Comparison of ENCODE assay signal across 10 cellular contexts in genomic region chr6:111662794-111663231, GRCh38. TPM values are rescaled to one million over a fixed set of nuclear protein-coding genes. Genes with fewer than 3 reads are reported as not detected.
DNase-seq lines count a peak whose midpoint lies in the region; ATAC-seq, FAIRE-seq and TF ChIP-seq lines count a peak whose summit lies in the region.
"Had no signal": no experiment of that assay in that cellular context is flagged by ENCODE, and none has a peak within 500 bp of the region (broad histone marks: within the 10 kb centered on the region; RNA-seq: fewer than 3 reads in every experiment).

No MANE protein-coding gene starts in this region.

- CTCF ChIA-PET in activated CD4-positive, alpha-beta T cell treated with anti-CD3 and anti-CD28 coated beads, Interleukin-2, amount 10 ng/mL, durations not matched to agents 7 days and 5 days (lab: Charles Lee), result interaction anchor here (0.6 kb wide), 1 partner anchor 64 kb away, joined by 3 read pairs; no protein-coding TSS in a partner anchor
- CTCF ChIA-PET in K562 (lab: Yijun Ruan, JAX; ENCODE audit: low intra/inter-chr PET ratio), result no interaction called here

- H3K4me3 ChIP-seq in K562 (no peak overlapping the region), mesodermal cell (ENCODE audit: extremely low read depth, insufficient read depth, low read length, poor library complexity, severe bottlenecking) (no peak overlapping the region), tibial nerve (no peak overlapping the region), BE2C (ENCODE audit: low read depth, low read length) (no peak overlapping the region; the same call in 1 of the 2 replicates)
- H3K4me3 ChIP-seq: SK-N-MC had no signal

- H3K27me3 ChIP-seq in K562 (ENCODE audit: control insufficient read depth in 2 of 2, insufficient read depth in 2 of 2, low read length in 2 of 2) (peaks cover 7 to 35% of the 10 kb centered on the region in 2 experiments; a peak in 3 of 5 replicates), tibial nerve (no peaks in the 10 kb centered on the region), BE2C (no peaks in the 10 kb centered on the region)

- H3K27ac ChIP-seq in K562 (ENCODE audit: extremely low read depth, low read depth, low read length), result no peak overlapping the region
- peak overlapping the region; percentile 60 for H3K27ac ChIP-seq in mesodermal cell (ENCODE audit: low read depth, low read length, severe bottlenecking)
- peak overlapping the region in 3 of 4 donors; percentile 57 to 77 (median 64) for H3K27ac ChIP-seq in tibial nerve
- H3K27ac ChIP-seq: SK-N-MC had no signal

- peaks cover 13 to 14% of the 10 kb centered on the region in 2 experiments for H3K4me1 ChIP-seq in K562 (replicated peaks in 1 of 2; ENCODE audit: control insufficient read depth in 2 of 2, insufficient read depth in 2 of 2, low read length in 2 of 2)
- H3K4me1 ChIP-seq in mesodermal cell (ENCODE audit: control insufficient read depth, insufficient read depth, low read length, poor library complexity, severe bottlenecking), result peaks cover 34% of the 10 kb centered on the region
- peaks cover 0 to 66% (median 28%) of the 10 kb centered on the region in 4 donors for H3K4me1 ChIP-seq in tibial nerve
- H3K4me1 ChIP-seq in BE2C, result peaks cover 18% of the 10 kb centered on the region

- no peak overlapping the region for H3K4me3 Mint-ChIP-seq in activated CD4-positive, alpha-beta T cell treated with anti-CD3 and anti-CD28 coated beads, Interleukin-2, amount 10 ng/mL, durations not matched to agents 7 days and 5 days
- H3K4me3 Mint-ChIP-seq: stimulated activated memory B cell treated with anti-CD40 and anti-IgM and Interleukin-4, amounts not matched to agents 10 μg/mL and 1 μg/mL and 100 μg/mL, for 72 hours had no signal

- no peaks in the 10 kb centered on the region for H4K20me1 ChIP-seq in K562 (replicated peaks; ENCODE audit: control insufficient read depth, insufficient read depth, low read length)

- no TSS peak for BruUV-seq in K562 (replicated peaks; lab: Mats Ljungman, UMichigan)

- no peak overlapping the region for H3K4me2 ChIP-seq in K562 (ENCODE audit: insufficient read depth, low read length)

- no peak for FAIRE-seq in K562 (lab: Jason Lieb, UNC)

- TF ChIP-seq POLR2A in K562 (conservative IDR thresholded peaks at IDR 0.05) (no peak), tibial nerve (IDR thresholded peaks at IDR 0.05) (no peak)

- intact Hi-C loops in K562 (cut with micrococcal nuclease), result no loop called here

- 43% methylated on average over 6 of the region's 6 CpGs for WGBS in K562 (ENCODE audit: insufficient coverage, low coverage, missing lambda C conversion rate)
- 63 to 72% methylated on average over 5 to 6 of the region's 6 CpGs for WGBS in mesodermal cell (ENCODE audit: insufficient coverage in 2 of 2), 2 experiments
- 68 to 70% methylated on average over 6 of the region's 6 CpGs for WGBS in tibial nerve, 2 donors

- peaks cover 33% of the 10 kb centered on the region for H3K36me3 Mint-ChIP-seq in activated CD4-positive, alpha-beta T cell treated with anti-CD3 and anti-CD28 coated beads, Interleukin-2, amount 10 ng/mL, durations not matched to agents 7 days and 5 days (ENCODE audit: low read depth)

- no peak for TF ChIP-seq EP300 in K562 (IDR thresholded peaks at IDR 0.05; ENCODE audit: low read length)
- no peak for TF ChIP-seq EP300 in tibial nerve (IDR thresholded peaks at IDR 0.05)

- H2AFZ ChIP-seq in K562 (ENCODE audit: low read depth, low read length), result no peak overlapping the region

- POLR2A ChIA-PET in activated CD4-positive, alpha-beta T cell treated with anti-CD3 and anti-CD28 coated beads, Interleukin-2, amount 10 ng/mL, durations not matched to agents 7 days and 5 days (lab: Charles Lee), result no interaction called here
- POLR2A ChIA-PET in K562 (lab: Yijun Ruan, JAX), result interaction anchor here (0.7 kb wide), 1 partner anchor 9 kb away, joined by 3 read pairs; no protein-coding TSS in a partner anchor

- ATAC-seq in K562 (no peak; the same call in 1 of the 3 replicates), GM19467 (IDR thresholded peaks at IDR 0.05; ENCODE audit: unreplicated experiment) (no peak), HG02763 (IDR thresholded peaks at IDR 0.05; ENCODE audit: unreplicated experiment) (no peak)
- ATAC-seq: stimulated activated memory B cell treated with anti-CD40 and anti-IgM and Interleukin-4, amounts not matched to agents 10 μg/mL and 1 μg/mL and 100 μg/mL, for 72 hours had no signal

- DNase-seq in activated CD4-positive, alpha-beta T cell treated with anti-CD3 and anti-CD28 coated beads, Interleukin-2, amount 10 ng/mL, durations not matched to agents 7 days and 5 days, result no peak
- DNase-seq in activated CD4-positive, alpha-beta T cell treated with anti-CD3 and anti-CD28 coated beads for 1 hour, result no peak
- DNase-seq in K562 (ENCODE audit: extremely low read depth in 1 of 4, low spot score in 3 of 4), result no peak
- no peak for DNase-seq in tibial nerve (ENCODE audit: low spot score in 2 of 2)
- no peak for DNase-seq in BE2C

- H3K27ac Mint-ChIP-seq in activated CD4-positive, alpha-beta T cell treated with anti-CD3 and anti-CD28 coated beads, Interleukin-2, amount 10 ng/mL, durations not matched to agents 7 days and 5 days, result peak overlapping the region; percentile 69
- H3K27ac Mint-ChIP-seq: stimulated activated memory B cell treated with anti-CD40 and anti-IgM and Interleukin-4, amounts not matched to agents 10 μg/mL and 1 μg/mL and 100 μg/mL, for 72 hours had no signal

- no peak overlapping the region for H3K9ac ChIP-seq in K562 (ENCODE audit: insufficient read depth in 1 of 2, low read depth in 2 of 2, low read length in 2 of 2)

- H3K9me3 ChIP-seq in K562 (replicated peaks; ENCODE audit: control insufficient read depth, insufficient read depth, low read depth, low read length), result no peaks in the 10 kb centered on the region
- no peaks in the 10 kb centered on the region for H3K9me3 ChIP-seq in mesodermal cell (ENCODE audit: control insufficient read depth, low read length)
- no peaks in the 10 kb centered on the region for H3K9me3 ChIP-seq in tibial nerve
- H3K9me3 ChIP-seq in BE2C, result no peaks in the 10 kb centered on the region

- no peaks in the 10 kb centered on the region for H3K36me3 ChIP-seq in K562 (ENCODE audit: control insufficient read depth, insufficient read depth, low read length)
- H3K36me3 ChIP-seq in mesodermal cell (ENCODE audit: control insufficient read depth, insufficient read depth, low read length), result peaks cover 53% of the 10 kb centered on the region
- peaks cover 0 to 14% (median 0%) of the 10 kb centered on the region in 3 donors for H3K36me3 ChIP-seq in tibial nerve
- peaks cover 5% of the 10 kb centered on the region for H3K36me3 ChIP-seq in BE2C

- in situ Hi-C loops in K562 (cut with MboI), result no loop called here

- TF ChIP-seq RAD21 in K562 (CRISPR knock-in tag; conservative IDR thresholded peaks at IDR 0.05 in 1 of 2, IDR thresholded peaks at IDR 0.05 in 1 of 2), result no peak

- no peaks in the 10 kb centered on the region for H3K79me2 ChIP-seq in K562 (ENCODE audit: control insufficient read depth, insufficient read depth, low read length)

- H3K9me1 ChIP-seq in K562 (ENCODE audit: control insufficient read depth, insufficient read depth, low read length), result no peaks in the 10 kb centered on the region

- no peak for TF ChIP-seq CTCF in K562 (IDR thresholded peaks at IDR 0.05 in 2 of 3, conservative IDR thresholded peaks at IDR 0.05 in 1 of 3; ENCODE audit: insufficient read depth in 2 of 3, low read depth in 1 of 3, low read length in 3 of 3)
- TF ChIP-seq CTCF in tibial nerve (IDR thresholded peaks at IDR 0.05), result no peak
- no peak for TF ChIP-seq CTCF in BE2C (IDR thresholded peaks at IDR 0.05; ENCODE audit: low read depth, low read length)

- no peaks in the 10 kb centered on the region for H3K27me3 Mint-ChIP-seq in activated CD4-positive, alpha-beta T cell treated with anti-CD3 and anti-CD28 coated beads, Interleukin-2, amount 10 ng/mL, durations not matched to agents 7 days and 5 days
- H3K27me3 Mint-ChIP-seq: stimulated activated memory B cell treated with anti-CD40 and anti-IgM and Interleukin-4, amounts not matched to agents 10 μg/mL and 1 μg/mL and 100 μg/mL, for 72 hours had no signal

- H3K4me1 Mint-ChIP-seq in activated CD4-positive, alpha-beta T cell treated with anti-CD3 and anti-CD28 coated beads, Interleukin-2, amount 10 ng/mL, durations not matched to agents 7 days and 5 days, result peaks cover 2% of the 10 kb centered on the region

- H3K9me3 Mint-ChIP-seq in activated CD4-positive, alpha-beta T cell treated with anti-CD3 and anti-CD28 coated beads, Interleukin-2, amount 10 ng/mL, durations not matched to agents 7 days and 5 days, result no peaks in the 10 kb centered on the region
- H3K9me3 Mint-ChIP-seq: stimulated activated memory B cell treated with anti-CD40 and anti-IgM and Interleukin-4, amounts not matched to agents 10 μg/mL and 1 μg/mL and 100 μg/mL, for 72 hours had no signal

TF ChIP-seq in K562, 482 proteins besides CTCF, POLR2A, EP300 and RAD21 (continues in another document):
- TF ChIP-seq TAF1 (IDR thresholded peaks at IDR 0.05; ENCODE audit: control insufficient read depth, extremely low read depth, insufficient read depth, low read length, severe bottlenecking) (no peak), KDM2B (CRISPR knock-in tag; IDR thresholded peaks at IDR 0.05) (no peak)

RNA-seq across cellular contexts. Expression of gene TRAF3IP2, which starts 57.1 kb away (rescaled TPM):
- total RNA-seq in activated CD4-positive, alpha-beta T cell treated with anti-CD3 and anti-CD28 coated beads, Interleukin-2, amount 10 ng/mL, durations not matched to agents 7 days and 5 days, result 10 to 100 TPM; 30.2 to 34.1 TPM
- 7.6 and 9.6 TPM in 2 replicates for total RNA-seq in K562 (2011; cell fraction: chromatin; rRNA removed; ENCODE audit: low replicate concordance)
- total RNA-seq in K562 (2011; cell fraction: nucleolus; rRNA removed), result 5.0 and 6.0 TPM in 2 replicates
- 8.3 TPM in 2 replicates for total RNA-seq in K562 (2011; cell fraction: nucleoplasm; rRNA removed)
- total RNA-seq in K562 (2014; rRNA removed) (13.8 and 16.5 TPM in 2 replicates), K562 (2014; rRNA removed; fragmentation: Illumina TruSeq; extraction: Trizol) (12.3 and 13.4 TPM in 2 replicates), K562 (2015; rRNA removed; fragmentation: Illumina TruSeq; extraction: Trizol) (9.1 and 11.7 TPM in 2 replicates), K562 (2021) (14.6 and 14.8 TPM in 2 replicates), tibial nerve (10 to 100 TPM; 17.2 to 30.6 (median 19.7) TPM)
- polyA plus RNA-seq in K562 (2011; rRNA removed) (11.3 and 16.7 TPM in 2 replicates), K562 (2014; fragmentation: Illumina TruSeq; extraction: Trizol) (18.9 and 20.3 TPM in 2 replicates), K562 (2014; fragmentation: Nextera tagmentation; extraction: Ambion mirVana) (10 to 100 TPM in 1 of 2 experiments, 1 to 10 TPM in 1; 7.3 to 12.1 TPM), K562 (2014; rRNA removed) (10.2 and 15.8 TPM in 2 replicates)
- polyA plus RNA-seq in K562 (2011; cell fraction: cytosol; rRNA removed), result 16.7 and 19.0 TPM in 2 replicates
- polyA plus RNA-seq in K562 (2011; cell fraction: nucleus; rRNA removed), result 5.7 and 9.2 TPM in 2 replicates
- polyA plus RNA-seq in K562 (2012), result 10.6 and 21.6 TPM in 2 replicates
- polyA minus RNA-seq in K562 (2011; rRNA and poly(A)+ RNA removed), result 14.7 and 15.1 TPM in 2 replicates
- polyA minus RNA-seq in K562 (2011; cell fraction: cytosol; rRNA and poly(A)+ RNA removed), result 9.2 and 9.9 TPM in 2 replicates
- polyA minus RNA-seq in K562 (2011; cell fraction: nucleus; rRNA and poly(A)+ RNA removed), result 6.7 and 7.4 TPM in 2 replicates
- polyA plus RNA-seq in mesodermal cell (2013, experiment 1 of 2), result 10.9 TPM
- polyA plus RNA-seq in mesodermal cell (2013, experiment 2 of 2), result 8.2 TPM
- polyA plus RNA-seq in BE2C (2012; ENCODE audit: insufficient read depth, insufficient read length, low read depth), result 71.3 TPM
